In genomic region chr17:13922885-13923284, GRCh38 we compare ENCODE assay signal across 21 cellular contexts.
"Had no signal": no experiment of that assay in that cellular context is flagged by ENCODE, and none has a peak within 500 bp of the region (broad histone marks: within the 10 kb centered on the region; RNA-seq: fewer than 3 reads in every experiment).

No MANE protein-coding gene starts in this region.

- H3K4me3 Mint-ChIP-seq: naive thymus-derived CD4-positive, alpha-beta T cell; nephron progenitor cell; type B pancreatic cell had no signal

- H3K36me3 Mint-ChIP-seq: type B pancreatic cell had no signal

- H3K4me1 ChIP-seq: sigmoid colon, suprapubic skin, thyroid gland, uterus had no signal

- H3K4me3 ChIP-seq: coronary artery, esophagus squamous epithelium, heart right ventricle, sigmoid colon, skin epidermis, suprapubic skin, thyroid gland, uterus had no signal

- H3K27me3 Mint-ChIP-seq: naive thymus-derived CD4-positive, alpha-beta T cell had no signal

- H3K27me3 ChIP-seq: dorsolateral prefrontal cortex, esophagus squamous epithelium, heart right ventricle, neutrophil, sigmoid colon, suprapubic skin, thyroid gland, uterus had no signal

- DNase-seq: dorsolateral prefrontal cortex; effector memory CD4-positive, alpha-beta T cell; esophagus squamous epithelium; foreskin fibroblast; heart right ventricle; hypothalamus; kidney glomerular epithelial cell; naive thymus-derived CD4-positive, alpha-beta T cell; nephron progenitor cell; sigmoid colon; stimulated activated CD4-positive, alpha-beta T cell treated with anti-CD3 and anti-CD28 coated beads, Interleukin-2, amount 100 ng/mL, for 24 hours; stimulated activated CD4-positive, alpha-beta T cell treated with anti-CD3 and anti-CD28 coated beads, Interleukin-4, amount 100 ng/mL, for 4 hours; stimulated activated naive CD4-positive, alpha-beta T cell; thyroid gland; uterus had no signal

- H3K27ac ChIP-seq: coronary artery, dorsolateral prefrontal cortex, epithelial cell of prostate, esophagus squamous epithelium, heart right ventricle, neutrophil, sigmoid colon, skin epidermis, suprapubic skin, thyroid gland, uterus had no signal

- ATAC-seq: heart right ventricle; naive thymus-derived CD4-positive, alpha-beta T cell had no signal

- H3K9me3 Mint-ChIP-seq: naive thymus-derived CD4-positive, alpha-beta T cell; nephron progenitor cell; type B pancreatic cell had no signal

- H3K27ac Mint-ChIP-seq: naive thymus-derived CD4-positive, alpha-beta T cell; type B pancreatic cell had no signal

- H3K9me3 ChIP-seq: esophagus squamous epithelium, heart right ventricle, neutrophil, sigmoid colon, suprapubic skin, thyroid gland, uterus had no signal

- H3K36me3 ChIP-seq: esophagus squamous epithelium, heart right ventricle, neutrophil, sigmoid colon, suprapubic skin, thyroid gland, uterus had no signal
